In the genomic region with DNA sequence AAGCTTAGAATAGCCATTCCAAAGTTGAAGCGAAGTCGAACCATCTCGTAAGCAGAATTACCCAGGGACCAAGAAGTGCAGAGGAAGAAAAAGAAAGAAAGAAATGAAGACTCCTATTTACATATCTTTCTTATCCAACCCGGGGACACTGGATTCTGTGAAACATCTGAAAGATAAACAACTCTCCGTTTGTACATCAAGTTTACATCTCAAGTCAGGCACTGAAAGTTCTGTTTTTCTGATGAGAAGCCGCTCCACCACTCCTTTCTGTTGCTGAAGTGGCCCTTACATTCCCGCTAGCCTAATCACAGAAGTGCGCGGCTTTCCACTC, we compare ENCODE assay signal across 8 cellular contexts. TPM values are rescaled to one million over a fixed set of nuclear protein-coding genes. Genes with fewer than 3 reads are reported as not detected.
DNase-seq lines count a peak whose midpoint lies in the region; ATAC-seq and TF ChIP-seq lines count a peak whose summit lies in the region.

No MANE protein-coding gene starts in this region.

- TF ChIP-seq CTCF in Peyer's patch (IDR thresholded peaks at IDR 0.05) (no peak), epithelial cell of proximal tubule (conservative IDR thresholded peaks at IDR 0.05; ENCODE audit: low read depth, low read length) (no peak), parathyroid adenoma (IDR thresholded peaks at IDR 0.05) (no peak)

- DNase-seq in Peyer's patch (no peak), epithelial cell of proximal tubule (ENCODE audit: low read depth) (no peak), cerebellum (ENCODE audit: low spot score) (no peak), glomerular visceral epithelial cell (ENCODE audit: extremely low spot score) (no peak)
- no peak for DNase-seq in stimulated activated CD4-positive, alpha-beta T cell treated with anti-CD3 and anti-CD28 coated beads, Interleukin-2, amount 100 ng/mL, for 24 hours

- H3K4me1 ChIP-seq in ES-I3 (ENCODE audit: insufficient read depth, low read length): peaks cover 9% of the 10 kb centered on the region
- H3K4me1 ChIP-seq in Peyer's patch: peaks cover 0 to 49% (median 10%) of the 10 kb centered on the region in 4 donors
- peaks cover 15% of the 10 kb centered on the region for H3K4me1 ChIP-seq in parathyroid adenoma

- H3K27me3 ChIP-seq in Peyer's patch (no peaks in the 10 kb centered on the region), parathyroid adenoma (ENCODE audit: control insufficient read depth, insufficient read depth, low read length) (no peaks in the 10 kb centered on the region)

- no peak for TF ChIP-seq POLR2A in Peyer's patch (IDR thresholded peaks at IDR 0.05)

- H3K36me3 ChIP-seq in ES-I3 (ENCODE audit: insufficient read depth, low read length) (no peaks in the 10 kb centered on the region), Peyer's patch (peaks cover 0 to 2% (median 0%) of the 10 kb centered on the region in 3 donors), parathyroid adenoma (ENCODE audit: control insufficient read depth, insufficient read depth, low read length) (no peaks in the 10 kb centered on the region)

- H3K4me2 ChIP-seq in parathyroid adenoma (ENCODE audit: low read length): peak overlapping the region; percentile 100

- H3K9me3 ChIP-seq in ES-I3 (ENCODE audit: control insufficient read depth, insufficient read depth, low read length) (no peaks in the 10 kb centered on the region), Peyer's patch (no peaks in the 10 kb centered on the region), parathyroid adenoma (ENCODE audit: control insufficient read depth, low read length) (no peaks in the 10 kb centered on the region)

- peaks cover 5% of the 10 kb centered on the region for H3K79me2 ChIP-seq in parathyroid adenoma

- ATAC-seq in HG02678 (IDR thresholded peaks at IDR 0.05; ENCODE audit: unreplicated experiment): no peak

- peak overlapping the region; percentile 66 to 88 (median 84) for H3K4me3 ChIP-seq in Peyer's patch
- H3K4me3 ChIP-seq in epithelial cell of proximal tubule (ENCODE audit: low read depth, low read length): peak overlapping the region; percentile 90
- H3K4me3 ChIP-seq in parathyroid adenoma (ENCODE audit: low read depth, low read length): peak overlapping the region; percentile 93

- peak overlapping the region; percentile 77 for H2AFZ ChIP-seq in parathyroid adenoma

- peak overlapping the region; percentile 95 to 99 (median 96) for H3K27ac ChIP-seq in Peyer's patch
- H3K27ac ChIP-seq in parathyroid adenoma: peak overlapping the region; percentile 96

- H3K9ac ChIP-seq in ES-I3 (ENCODE audit: low read depth, low read length) (peak overlapping the region; percentile 90), parathyroid adenoma (no peak overlapping the region)

RNA-seq across cellular contexts. Expression of gene GANC, which starts 0.3 kb away (rescaled TPM):
- total RNA-seq in Peyer's patch (10 to 100 TPM; 20.8 to 63.5 (median 35.3) TPM), epithelial cell of proximal tubule (11.2 and 13.1 TPM in 2 replicates), cerebellum (21.3 TPM)

RNA-seq across cellular contexts. Expression of gene TMEM87A, which starts 0.5 kb away (rescaled TPM):
- total RNA-seq in Peyer's patch (10 to 100 TPM; 47.5 to 61.9 (median 53.6) TPM), epithelial cell of proximal tubule (27.8 and 31.1 TPM in 2 replicates), cerebellum (49.2 TPM)
